2 cellular contexts compared by ENCODE assay signal in the genomic region with DNA sequence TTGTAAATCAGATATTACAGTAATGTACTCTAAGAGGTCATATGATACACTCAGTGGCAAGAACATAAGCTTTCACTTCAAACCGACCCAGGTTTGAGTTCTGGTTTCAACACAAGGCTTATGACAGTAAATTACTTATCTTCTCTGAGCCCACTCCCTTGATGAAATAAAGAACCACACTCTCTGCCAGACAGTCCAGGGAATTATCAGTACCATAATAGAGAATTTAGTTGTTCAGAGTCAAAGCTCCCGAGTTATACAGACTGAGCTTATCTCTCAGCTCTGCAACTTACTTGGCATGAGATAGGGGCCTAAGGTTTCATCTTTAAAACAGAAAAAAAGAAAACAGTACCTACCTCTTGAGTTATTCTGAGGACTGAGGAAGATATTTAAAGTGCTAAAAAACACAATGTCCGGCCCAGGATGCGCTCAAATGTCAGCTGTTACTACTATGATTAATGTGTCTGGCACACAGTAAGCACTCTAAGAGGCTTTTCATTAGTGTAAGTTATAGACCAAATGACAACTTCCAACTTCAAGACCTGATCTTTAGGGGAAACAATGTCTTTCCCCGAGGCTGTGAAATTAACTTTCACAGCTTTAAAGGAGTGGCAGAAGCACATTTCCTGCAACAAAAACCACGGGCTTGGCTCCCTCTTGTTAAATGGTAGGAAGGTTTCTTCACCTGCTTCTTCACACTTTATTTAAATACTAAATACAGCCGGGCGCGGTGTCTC.
TF ChIP-seq lines count a peak whose summit lies in the region.

No MANE protein-coding gene starts in this region.

TF ChIP-seq in HCT116, 20 proteins besides CTCF, POLR2A, EP300 and RAD21:
- no peak for TF ChIP-seq EZH2phosphoT487 (IDR thresholded peaks at IDR 0.05; ENCODE audit: borderline replicate concordance)
- no peak for TF ChIP-seq SIN3A (IDR thresholded peaks at IDR 0.05; ENCODE audit: low read depth)
- no peak for TF ChIP-seq FOSL1 (IDR thresholded peaks at IDR 0.05; ENCODE audit: low read depth)
- TF ChIP-seq EZH2 (IDR thresholded peaks at IDR 0.05): no peak

TF ChIP-seq in K562, 482 proteins besides CTCF, POLR2A, EP300 and RAD21:
- TF ChIP-seq ARHGAP35 (IDR thresholded peaks at IDR 0.05; ENCODE audit: partially characterized antibody) (no peak), KDM1A (IDR thresholded peaks at IDR 0.05) (no peak), MECOM (CRISPR knock-in tag; IDR thresholded peaks at IDR 0.05) (peak; percentile 58; the same call in 1 of the 2 replicates), RHOXF2B (CRISPR knock-in tag; conservative IDR thresholded peaks at IDR 0.05) (no peak), ZNF239 (CRISPR knock-in tag; IDR thresholded peaks at IDR 0.05) (peak; percentile 21; the same call in 1 of the 2 replicates), CBFA2T3 (IDR thresholded peaks at IDR 0.05) (peak; percentile 30; the same call in 1 of the 2 replicates), BACH1 (tag; IDR thresholded peaks at IDR 0.05) (no peak), GATAD2B (IDR thresholded peaks at IDR 0.05; ENCODE audit: borderline replicate concordance) (0 out of 2 replicates have a peak, but pooled peaks have one; percentile 24), TSC22D4 (tag; IDR thresholded peaks at IDR 0.05) (no peak), MEIS2 (IDR thresholded peaks at IDR 0.05; ENCODE audit: partially characterized antibody) (peak; percentile 91), LEF1 (IDR thresholded peaks at IDR 0.05) (no peak)
- TF ChIP-seq, protein P1, sequence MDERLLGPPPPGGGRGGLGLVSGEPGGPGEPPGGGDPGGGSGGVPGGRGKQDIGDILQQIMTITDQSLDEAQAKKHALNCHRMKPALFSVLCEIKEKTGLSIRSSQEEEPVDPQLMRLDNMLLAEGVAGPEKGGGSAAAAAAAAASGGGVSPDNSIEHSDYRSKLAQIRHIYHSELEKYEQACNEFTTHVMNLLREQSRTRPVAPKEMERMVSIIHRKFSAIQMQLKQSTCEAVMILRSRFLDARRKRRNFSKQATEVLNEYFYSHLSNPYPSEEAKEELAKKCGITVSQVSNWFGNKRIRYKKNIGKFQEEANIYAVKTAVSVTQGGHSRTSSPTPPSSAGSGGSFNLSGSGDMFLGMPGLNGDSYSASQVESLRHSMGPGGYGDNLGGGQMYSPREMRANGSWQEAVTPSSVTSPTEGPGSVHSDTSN (CRISPR knock-in tag; IDR thresholded peaks at IDR 0.05; ENCODE audit: low read depth): no peak
- TF ChIP-seq, protein P1 (tag; conservative IDR thresholded peaks at IDR 0.05; ENCODE audit: low read depth): peak; percentile 89
- TF ChIP-seq, protein P2, sequence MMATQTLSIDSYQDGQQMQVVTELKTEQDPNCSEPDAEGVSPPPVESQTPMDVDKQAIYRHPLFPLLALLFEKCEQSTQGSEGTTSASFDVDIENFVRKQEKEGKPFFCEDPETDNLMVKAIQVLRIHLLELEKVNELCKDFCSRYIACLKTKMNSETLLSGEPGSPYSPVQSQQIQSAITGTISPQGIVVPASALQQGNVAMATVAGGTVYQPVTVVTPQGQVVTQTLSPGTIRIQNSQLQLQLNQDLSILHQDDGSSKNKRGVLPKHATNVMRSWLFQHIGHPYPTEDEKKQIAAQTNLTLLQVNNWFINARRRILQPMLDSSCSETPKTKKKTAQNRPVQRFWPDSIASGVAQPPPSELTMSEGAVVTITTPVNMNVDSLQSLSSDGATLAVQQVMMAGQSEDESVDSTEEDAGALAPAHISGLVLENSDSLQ (IDR thresholded peaks at IDR 0.05): peak; percentile 88
